In the genomic region with DNA sequence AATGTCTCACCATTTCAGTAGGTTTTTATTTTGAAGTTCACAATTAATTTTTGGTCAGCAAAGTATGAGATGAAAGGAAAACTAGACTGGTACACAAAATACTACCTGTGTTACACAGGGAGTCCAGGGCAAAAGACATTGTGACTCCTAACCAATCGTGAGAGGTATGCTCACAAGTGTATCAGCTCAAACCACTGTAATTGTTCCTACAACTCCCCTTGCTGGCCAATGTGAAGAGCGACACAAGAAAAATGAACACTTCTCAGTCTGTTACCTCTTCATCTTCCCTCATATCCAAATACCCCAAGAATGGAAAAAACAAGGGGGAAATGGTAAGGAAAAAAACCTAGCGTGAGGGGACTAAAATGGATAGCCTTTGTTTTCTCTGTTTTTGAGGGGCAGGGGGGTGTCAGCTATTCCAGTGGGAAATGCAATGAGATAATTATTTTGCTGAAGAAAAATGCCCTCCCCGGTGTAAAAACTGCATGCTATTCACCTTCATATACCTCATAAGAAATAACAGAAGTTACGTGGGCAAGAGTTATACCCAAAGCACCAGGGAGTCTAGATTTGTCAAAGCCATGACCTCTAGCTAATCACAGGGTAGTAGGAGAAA, we compare ENCODE assay signal across 9 cellular contexts. TPM values are rescaled to one million over a fixed set of nuclear protein-coding genes. Genes with fewer than 3 reads are reported as not detected.
A peak's percentile ranks its signal among the peaks of the same experiment; 100 is the strongest.
DNase-seq lines count a peak whose midpoint lies in the region; ATAC-seq and TF ChIP-seq lines count a peak whose summit lies in the region.
"Had no signal": no experiment of that assay in that cellular context is flagged by ENCODE, and none has a peak within 500 bp of the region (broad histone marks: within the 10 kb centered on the region; RNA-seq: fewer than 3 reads in every experiment).

No MANE protein-coding gene starts in this region.

- no peak overlapping the region for H3K4me3 Mint-ChIP-seq in stimulated activated effector memory CD8-positive, alpha-beta T cell treated with anti-CD3 and anti-CD28 coated beads, Interleukin-12 subunit alpha, Interleukin-12 subunit beta, amount 100 ng/mL, for 72 hours
- H3K4me3 Mint-ChIP-seq: activated T-cell treated with anti-CD3 and anti-CD28 coated beads, Interleukin-2, amount 50 U/mL, for 4 hours had no signal

- no peaks in the 10 kb centered on the region for H3K9me3 ChIP-seq in spleen

- peaks cover 20% of the 10 kb centered on the region for H3K4me1 ChIP-seq in KMS-11 (ENCODE audit: low read depth, poor library complexity, severe bottlenecking)
- H3K4me1 ChIP-seq in spleen: peaks cover 9 to 46% (median 23%) of the 10 kb centered on the region in 6 donors

- CTCF ChIA-PET in GM10248 (lab: Yijun Ruan, JAX): interaction anchor here (0.6 to 2.5 kb wide), 26 partner anchors 11 to 402 kb away, joined by 3 to 9 read pairs (median 4); a partner anchor contains a TSS

- POLR2A ChIA-PET in GM10248 (lab: Yijun Ruan, JAX): interaction anchor here (0.7 kb wide), 1 partner anchor 354 kb away, joined by 3 read pairs; no protein-coding TSS in a partner anchor

- H4K20me1 ChIP-seq in KMS-11 (ENCODE audit: insufficient read depth): no peaks in the 10 kb centered on the region

- peak overlapping the region; percentile 25; the same call in 1 of the 2 replicates for H2AFZ ChIP-seq in KMS-11 (ENCODE audit: low read depth)

- H3K4me2 ChIP-seq in KMS-11: peak overlapping the region; percentile 59

- no peaks in the 10 kb centered on the region for H3K27me3 ChIP-seq in KMS-11 (ENCODE audit: insufficient read depth, low read depth)
- no peaks in the 10 kb centered on the region for H3K27me3 ChIP-seq in spleen (replicated peaks in 1 of 7)

- intact Hi-C loops in spleen (cut with DNase I; ENCODE audit: low total_unique reads): no loop called here

- H3K4me3 ChIP-seq in KMS-11 (IDR thresholded peaks at IDR 0.05; ENCODE audit: insufficient read depth, low read depth, low read length): no peak overlapping the region
- no peak overlapping the region for H3K4me3 ChIP-seq in fibroblast of villous mesenchyme (ENCODE audit: low read depth, low read length)
- H3K4me3 ChIP-seq in spleen: no peak overlapping the region

- no peaks in the 10 kb centered on the region for H3K79me2 ChIP-seq in KMS-11 (ENCODE audit: insufficient read depth, low read depth)

- TF ChIP-seq POLR2A in spleen (IDR thresholded peaks at IDR 0.05): no peak

- H3K9ac ChIP-seq in KMS-11: no peak overlapping the region

- 45 to 53% (median 52%) methylated on average over 5 of the region's 5 CpGs for WGBS in spleen, 5 donors

- no peaks in the 10 kb centered on the region for H3K4me1 Mint-ChIP-seq in stimulated activated effector memory CD8-positive, alpha-beta T cell treated with anti-CD3 and anti-CD28 coated beads, Interleukin-12 subunit alpha, Interleukin-12 subunit beta, amount 100 ng/mL, for 72 hours

- peak; percentile 65 for ATAC-seq in GM21717 (IDR thresholded peaks at IDR 0.05; ENCODE audit: unreplicated experiment)
- ATAC-seq in stimulated activated effector memory CD8-positive, alpha-beta T cell treated with anti-CD3 and anti-CD28 coated beads, Interleukin-12 subunit alpha, Interleukin-12 subunit beta, amount 100 ng/mL, for 72 hours: no peak

- no peak overlapping the region for H3K27ac Mint-ChIP-seq in stimulated activated effector memory CD8-positive, alpha-beta T cell treated with anti-CD3 and anti-CD28 coated beads, Interleukin-12 subunit alpha, Interleukin-12 subunit beta, amount 100 ng/mL, for 72 hours

- H3K36me3 Mint-ChIP-seq in stimulated activated effector memory CD8-positive, alpha-beta T cell treated with anti-CD3 and anti-CD28 coated beads, Interleukin-12 subunit alpha, Interleukin-12 subunit beta, amount 100 ng/mL, for 72 hours: no peaks in the 10 kb centered on the region

- no peaks in the 10 kb centered on the region for H3K9me3 Mint-ChIP-seq in stimulated activated effector memory CD8-positive, alpha-beta T cell treated with anti-CD3 and anti-CD28 coated beads, Interleukin-12 subunit alpha, Interleukin-12 subunit beta, amount 100 ng/mL, for 72 hours
- H3K9me3 Mint-ChIP-seq: activated T-cell treated with anti-CD3 and anti-CD28 coated beads, Interleukin-2, amount 50 U/mL, for 4 hours had no signal

- H3K36me3 ChIP-seq in KMS-11 (ENCODE audit: insufficient read depth) (no peaks in the 10 kb centered on the region), spleen (no peaks in the 10 kb centered on the region)

- TF ChIP-seq CTCF in GM10248 (IDR thresholded peaks at IDR 0.05; ENCODE audit: control extremely low read depth, extremely low read depth, low read depth, missing control alignments): peak; percentile 74
- peak; percentile 63 for TF ChIP-seq CTCF in KMS-11 (conservative IDR thresholded peaks at IDR 0.05; ENCODE audit: low read depth, low read length)
- peak; percentile 72 for TF ChIP-seq CTCF in fibroblast of villous mesenchyme (IDR thresholded peaks at IDR 0.05; ENCODE audit: insufficient read depth, low read depth, low read length)
- TF ChIP-seq CTCF in spleen (IDR thresholded peaks at IDR 0.05 in 8 of 11, conservative IDR thresholded peaks at IDR 0.05 in 3 of 11): peak in 9 of 11 experiments; percentile 7 to 55 (median 48)

- DNase-seq in GM10248 (ENCODE audit: extremely low spot score) (peak; percentile 68), RPMI8226 (peak; percentile 62), fibroblast of villous mesenchyme (ENCODE audit: low read depth) (peak; percentile 63), spleen (no peak), 8988T (no peak)
- DNase-seq in stimulated activated effector memory CD8-positive, alpha-beta T cell treated with anti-CD3 and anti-CD28 coated beads, Interleukin-12 subunit alpha, Interleukin-12 subunit beta, amount 100 ng/mL, for 72 hours (ENCODE audit: low spot score in 2 of 2): no peak
- DNase-seq: activated T-cell treated with anti-CD3 and anti-CD28 coated beads, Interleukin-2, amount 50 U/mL, for 4 hours had no signal

- H3K27ac ChIP-seq in KMS-11: no peak overlapping the region
- H3K27ac ChIP-seq in spleen: no peak overlapping the region

RNA-seq across cellular contexts. Expression of a gene that starts 30.6 kb away (rescaled TPM):
- total RNA-seq in fibroblast of villous mesenchyme (0.32 and 0.86 TPM in 2 replicates), spleen (1 to 10 TPM; 1.1 to 8.1 (median 4.7) TPM)
- under 1 TPM; 0.38 to 0.87 (median 0.70) TPM for polyA plus RNA-seq in spleen
- total RNA-seq: activated T-cell treated with anti-CD3 and anti-CD28 coated beads, Interleukin-2, amount 50 U/mL, for 4 hours had no signal

Comparison
In these comparisons a context has a peak if more than half of its experiments do, and no peak if none do; other contexts are left out.
1. DNase-seq: peak in GM10248 (single experiment), RPMI8226 (single experiment) and fibroblast of villous mesenchyme (single experiment); none in spleen (single experiment), stimulated activated effector memory CD8-positive, alpha-beta T cell treated with anti-CD3 and anti-CD28 coated beads, Interleukin-12 subunit alpha, Interleukin-12 subunit beta, amount 100 ng/mL, for 72 hours (0 of 2) and 8988T (single experiment).
2. Peak in every context shown above with its lines, with median percentiles within 50 percentile points of each other: CTCF ChIP-seq.